ENCODE assay signal across 1 cellular context in the genomic region with DNA sequence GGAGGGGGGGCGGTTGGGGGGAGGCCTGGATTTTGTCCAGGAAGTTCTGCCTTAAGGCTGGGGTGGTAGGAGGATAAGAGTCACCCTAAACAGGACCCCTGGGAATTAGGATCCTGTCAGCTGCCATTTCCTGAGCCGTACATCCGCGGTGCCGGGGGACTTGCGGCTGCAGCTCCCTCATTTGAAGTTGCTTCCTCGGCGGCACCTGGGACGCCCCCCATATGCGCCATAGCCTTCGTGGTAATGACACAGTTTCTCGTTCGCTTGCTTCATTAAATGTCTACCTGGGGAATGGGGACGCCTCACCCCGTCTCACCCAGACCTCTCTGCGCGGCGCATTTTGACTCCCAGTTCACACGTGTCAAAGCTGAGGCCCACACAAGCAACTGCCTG.
TF ChIP-seq lines count a peak whose summit lies in the region.

No MANE protein-coding gene starts in this region.

TF ChIP-seq in GM23338, 12 proteins besides CTCF, POLR2A, EP300 and RAD21 (continued from another document):
- TF ChIP-seq ZNF462 (CRISPR knock-in tag; IDR thresholded peaks at IDR 0.05) (no peak), ZNF331 (CRISPR knock-in tag; IDR thresholded peaks at IDR 0.05; ENCODE audit: low read depth) (no peak), STAT1 (IDR thresholded peaks at IDR 0.05; ENCODE audit: unreplicated experiment) (no peak), ZNF114 (CRISPR knock-in tag; IDR thresholded peaks at IDR 0.05) (no peak), NANOG (IDR thresholded peaks at IDR 0.05; ENCODE audit: borderline replicate concordance) (no peak), EZH2 (IDR thresholded peaks at IDR 0.05; ENCODE audit: low read depth, unreplicated experiment) (no peak)
